In genomic region chr13:112750570-112750969, GRCh38 we compare ENCODE assay signal across 16 cellular contexts.
DNase-seq lines count a peak whose midpoint lies in the region; TF ChIP-seq lines count a peak whose summit lies in the region.
"Had no signal": no experiment of that assay in that cellular context is flagged by ENCODE, and none has a peak within 500 bp of the region (broad histone marks: within the 10 kb centered on the region; RNA-seq: fewer than 3 reads in every experiment).

No MANE protein-coding gene starts in this region.

- H3K36me3 Mint-ChIP-seq in mesothelial cell of epicardium, result peaks cover 6% of the 10 kb centered on the region
- H3K36me3 Mint-ChIP-seq in activated naive CD4-positive, alpha-beta T cell treated with anti-CD3 and anti-CD28 coated beads for 36 hours (ENCODE audit: low read depth), result peaks cover 2% of the 10 kb centered on the region

- CTCF ChIA-PET in activated naive CD4-positive, alpha-beta T cell treated with anti-CD3 and anti-CD28 coated beads for 36 hours (lab: Charles Lee), result no interaction called here

- DNase-seq in medulla oblongata (ENCODE audit: extremely low spot score) (peak; percentile 52), posterior vena cava (ENCODE audit: low spot score) (peak; percentile 19), mesothelial cell of epicardium (ENCODE audit: low spot score in 2 of 2, unreplicated experiment in 2 of 2) (no peak), hippocampal formation (lab: John Stamatoyannopoulos, UW) (no peak)
- no peak for DNase-seq in stimulated activated CD4-positive, alpha-beta T cell treated with anti-CD3 and anti-CD28 coated beads, Interleukin-4, amount 100 ng/mL, for 24 hours
- DNase-seq in activated naive CD4-positive, alpha-beta T cell treated with anti-CD3 and anti-CD28 coated beads for 36 hours, result no peak
- DNase-seq: BE2C; CD4-positive, alpha-beta memory T cell; DMS153; DMS79 treated with DMSO at 0.1 percent for 48 hours; EL; GOT3; H9 had no signal

- no peaks in the 10 kb centered on the region for H3K9me3 Mint-ChIP-seq in mesothelial cell of epicardium
- no peaks in the 10 kb centered on the region for H3K9me3 Mint-ChIP-seq in activated naive CD4-positive, alpha-beta T cell treated with anti-CD3 and anti-CD28 coated beads for 36 hours
- H3K9me3 Mint-ChIP-seq: CD4-positive, alpha-beta memory T cell; H9 had no signal

- no peak overlapping the region for H3K27ac Mint-ChIP-seq in mesothelial cell of epicardium
- H3K27ac Mint-ChIP-seq in activated naive CD4-positive, alpha-beta T cell treated with anti-CD3 and anti-CD28 coated beads for 36 hours, result no peak overlapping the region
- H3K27ac Mint-ChIP-seq: H9 had no signal

- no peak for TF ChIP-seq CTCF in mesothelial cell of epicardium (IDR thresholded peaks at IDR 0.05; ENCODE audit: unreplicated experiment)

- peaks cover 18% of the 10 kb centered on the region for H3K4me1 Mint-ChIP-seq in mesothelial cell of epicardium
- H3K4me1 Mint-ChIP-seq in activated naive CD4-positive, alpha-beta T cell treated with anti-CD3 and anti-CD28 coated beads for 36 hours (ENCODE audit: low read depth), result peaks cover 18% of the 10 kb centered on the region

- no peaks in the 10 kb centered on the region for H3K27me3 Mint-ChIP-seq in mesothelial cell of epicardium (ENCODE audit: low read depth)
- H3K27me3 Mint-ChIP-seq in activated naive CD4-positive, alpha-beta T cell treated with anti-CD3 and anti-CD28 coated beads for 36 hours (ENCODE audit: low read depth), result no peaks in the 10 kb centered on the region
- H3K27me3 Mint-ChIP-seq: CD4-positive, alpha-beta memory T cell had no signal

- H3K4me3 Mint-ChIP-seq in mesothelial cell of epicardium, result no peak overlapping the region
- no peak overlapping the region for H3K4me3 Mint-ChIP-seq in activated naive CD4-positive, alpha-beta T cell treated with anti-CD3 and anti-CD28 coated beads for 36 hours
- H3K4me3 Mint-ChIP-seq: CD4-positive, alpha-beta memory T cell; H9 had no signal

- H3K27ac ChIP-seq in cingulate gyrus (ENCODE audit: low read depth, low read length), result peak overlapping the region; percentile 78
- H3K27ac ChIP-seq: A549, C4-2B had no signal

- intact Hi-C loops in posterior vena cava (cut with DNase I), result no loop called here
- intact Hi-C loops in activated naive CD4-positive, alpha-beta T cell treated with anti-CD3 and anti-CD28 coated beads for 36 hours (cut with micrococcal nuclease), result no loop called here

Comparison
In these comparisons a context has a peak if more than half of its experiments do, and no peak if none do; other contexts are left out.
1. DNase-seq: peak in medulla oblongata (single experiment) and posterior vena cava (single experiment); none in mesothelial cell of epicardium (0 of 2), stimulated activated CD4-positive, alpha-beta T cell treated with anti-CD3 and anti-CD28 coated beads, Interleukin-4, amount 100 ng/mL, for 24 hours (single experiment), hippocampal formation (0 of 2) and activated naive CD4-positive, alpha-beta T cell treated with anti-CD3 and anti-CD28 coated beads for 36 hours (single experiment).